ENCODE assay signal across 11 cellular contexts in genomic region chr9:136088939-136089696, GRCh38. TPM values are rescaled to one million over a fixed set of nuclear protein-coding genes. Genes with fewer than 3 reads are reported as not detected.
DNase-seq lines count a peak whose midpoint lies in the region; ATAC-seq, FAIRE-seq and TF ChIP-seq lines count a peak whose summit lies in the region.
"Had no signal": no experiment of that assay in that cellular context is flagged by ENCODE, and none has a peak within 500 bp of the region (broad histone marks: within the 10 kb centered on the region; RNA-seq: fewer than 3 reads in every experiment).

No MANE protein-coding gene starts in this region.

- TF ChIP-seq RAD21 in K562 (CRISPR knock-in tag; conservative IDR thresholded peaks at IDR 0.05 in 1 of 2, IDR thresholded peaks at IDR 0.05 in 1 of 2) = no peak

- H3K4me3 ChIP-seq in BLaER1 (peak overlapping the region; percentile 25; the same call in 1 of the 2 replicates), KMS-11 (IDR thresholded peaks at IDR 0.05; ENCODE audit: insufficient read depth, low read depth, low read length) (no peak overlapping the region), K562 (no peak overlapping the region), GM23338 (no peak overlapping the region), hepatocyte (no peak overlapping the region)
- H3K4me3 ChIP-seq: mucosa of descending colon, testis had no signal

- DNase-seq in K562 (ENCODE audit: extremely low read depth in 1 of 4, low spot score in 3 of 4) (peak in 2 of 4 experiments; percentile 15 to 17), COLO829 (ENCODE audit: low spot score) (no peak), GM23338 (ENCODE audit: low spot score) (no peak), hepatocyte (ENCODE audit: low spot score) (no peak)
- peak in 1 of 10 donors; percentile 62 for DNase-seq in naive thymus-derived CD8-positive, alpha-beta T cell
- DNase-seq: Caco-2, testis had no signal

- H3K9me3 Mint-ChIP-seq in naive thymus-derived CD8-positive, alpha-beta T cell = no peaks in the 10 kb centered on the region
- H3K9me3 Mint-ChIP-seq in GM23338 = no peaks in the 10 kb centered on the region

- H3K4me1 ChIP-seq in BLaER1 = peaks cover 72% of the 10 kb centered on the region
- H3K4me1 ChIP-seq in KMS-11 (ENCODE audit: low read depth, poor library complexity, severe bottlenecking) = no peaks in the 10 kb centered on the region
- H3K4me1 ChIP-seq in K562 (replicated peaks in 1 of 2; ENCODE audit: control insufficient read depth in 2 of 2, insufficient read depth in 2 of 2, low read length in 2 of 2) = peaks cover 14 to 85% of the 10 kb centered on the region in 2 experiments; a peak in 4 of 5 replicates
- H3K4me1 ChIP-seq in GM23338 (ENCODE audit: insufficient read depth) = peaks cover 31% of the 10 kb centered on the region
- H3K4me1 ChIP-seq in hepatocyte (ENCODE audit: insufficient read depth) = peaks cover 24% of the 10 kb centered on the region

- H3K9me1 ChIP-seq in K562 (ENCODE audit: control insufficient read depth, insufficient read depth, low read length) = no peaks in the 10 kb centered on the region

- H3K9ac ChIP-seq in BLaER1 = peak overlapping the region; percentile 48; the same call in 1 of the 2 replicates
- H3K9ac ChIP-seq in KMS-11 = no peak overlapping the region
- H3K9ac ChIP-seq in K562 (ENCODE audit: insufficient read depth in 1 of 2, low read depth in 2 of 2, low read length in 2 of 2) = peak overlapping the region in 1 of 2 experiments; percentile 50; a peak in 2 of 4 replicates

- peaks cover 0 to 2% (median 0%) of the 10 kb centered on the region in 5 donors for H3K27me3 Mint-ChIP-seq in naive thymus-derived CD8-positive, alpha-beta T cell
- H3K27me3 Mint-ChIP-seq in GM23338 (ENCODE audit: insufficient read depth, low read depth, poor library complexity) = peaks cover 22% of the 10 kb centered on the region

- no peaks in the 10 kb centered on the region for H3K36me3 Mint-ChIP-seq in naive thymus-derived CD8-positive, alpha-beta T cell
- no peaks in the 10 kb centered on the region for H3K36me3 Mint-ChIP-seq in GM23338 (ENCODE audit: low read depth)

- WGBS in K562 (ENCODE audit: insufficient coverage, low coverage, missing lambda C conversion rate) = 70% methylated on average over 19 of the region's 22 CpGs
- 76% methylated on average over 12 of the region's 22 CpGs for WGBS in hepatocyte (ENCODE audit: low lambda C conversion rate, missing lambda C conversion rate)

- peaks cover 13 to 35% (median 31%) of the 10 kb centered on the region in 4 donors for H3K4me1 Mint-ChIP-seq in naive thymus-derived CD8-positive, alpha-beta T cell
- H3K4me1 Mint-ChIP-seq in GM23338 = peaks cover 39% of the 10 kb centered on the region

- H3K27ac ChIP-seq in BLaER1 = peak overlapping the region; percentile 55
- no peak overlapping the region for H3K27ac ChIP-seq in KMS-11
- no peak overlapping the region for H3K27ac ChIP-seq in K562 (ENCODE audit: extremely low read depth, low read depth, low read length)
- no peak overlapping the region for H3K27ac ChIP-seq in GM23338 (ENCODE audit: low read depth)
- no peak overlapping the region for H3K27ac ChIP-seq in hepatocyte

- H3K36me3 ChIP-seq in BLaER1 (no peaks in the 10 kb centered on the region), KMS-11 (ENCODE audit: insufficient read depth) (no peaks in the 10 kb centered on the region), K562 (ENCODE audit: control insufficient read depth, insufficient read depth, low read length) (peaks cover 37% of the 10 kb centered on the region; the same call in 2 of the 3 replicates), GM23338 (ENCODE audit: insufficient read depth) (no peaks in the 10 kb centered on the region), hepatocyte (replicated peaks; ENCODE audit: insufficient read depth, low read depth) (no peaks in the 10 kb centered on the region)

- peak overlapping the region in 1 of 10 donors; percentile 38 for H3K4me3 Mint-ChIP-seq in naive thymus-derived CD8-positive, alpha-beta T cell
- no peak overlapping the region for H3K4me3 Mint-ChIP-seq in GM23338

- intact Hi-C loops in K562 (cut with micrococcal nuclease) = loop anchor here (2.0 kb wide), 1 partner anchor 30 kb away; the partner anchor contains the start of gene TMEM250

- H3K27ac Mint-ChIP-seq in naive thymus-derived CD8-positive, alpha-beta T cell = peak overlapping the region in 2 of 10 donors; percentile 27 to 29
- no peak overlapping the region for H3K27ac Mint-ChIP-seq in GM23338

- no peak for FAIRE-seq in K562 (lab: Jason Lieb, UNC)

- H3K4me2 ChIP-seq in BLaER1 = peak overlapping the region; percentile 87
- H3K4me2 ChIP-seq in KMS-11 = no peak overlapping the region
- no peak overlapping the region for H3K4me2 ChIP-seq in K562 (ENCODE audit: insufficient read depth, low read length)
- H3K4me2 ChIP-seq in GM23338 = no peak overlapping the region
- H3K4me2 ChIP-seq in hepatocyte = no peak overlapping the region

- TF ChIP-seq CTCF in KMS-11 (conservative IDR thresholded peaks at IDR 0.05; ENCODE audit: low read depth, low read length) = no peak
- no peak for TF ChIP-seq CTCF in K562 (IDR thresholded peaks at IDR 0.05 in 2 of 3, conservative IDR thresholded peaks at IDR 0.05 in 1 of 3; ENCODE audit: insufficient read depth in 2 of 3, low read depth in 1 of 3, low read length in 3 of 3)
- TF ChIP-seq CTCF in GM23338 (conservative IDR thresholded peaks at IDR 0.05; ENCODE audit: low read depth in 2 of 2) = no peak
- no peak for TF ChIP-seq CTCF in hepatocyte (IDR thresholded peaks at IDR 0.05; ENCODE audit: poor library complexity)

- BruUV-seq in K562 (replicated peaks; lab: Mats Ljungman, UMichigan) = no TSS peak

- CTCF ChIA-PET in K562 (lab: Yijun Ruan, JAX; ENCODE audit: low intra/inter-chr PET ratio) = interaction anchor here (0.6 to 2.4 kb wide), 3 partner anchors 34 to 122 kb away, joined by 3 to 44 read pairs (median 4); no protein-coding TSS in a partner anchor

- H3F3A ChIP-seq in GM23338 (replicated peaks; ENCODE audit: low read depth) = peaks cover 6% of the 10 kb centered on the region; the same call in 1 of the 2 replicates

- H3K9me3 ChIP-seq in BLaER1 = no peaks in the 10 kb centered on the region
- H3K9me3 ChIP-seq in K562 (replicated peaks; ENCODE audit: control insufficient read depth, insufficient read depth, low read depth, low read length) = no peaks in the 10 kb centered on the region
- H3K9me3 ChIP-seq in hepatocyte (ENCODE audit: low read depth) = no peaks in the 10 kb centered on the region
- H3K9me3 ChIP-seq: Caco-2, mucosa of descending colon, testis had no signal

- POLR2A ChIA-PET in K562 (lab: Yijun Ruan, JAX) = no interaction called here
- POLR2A ChIA-PET in naive thymus-derived CD8-positive, alpha-beta T cell (lab: Charles Lee) = interaction anchor here (0.6 to 3.4 kb wide), 6 partner anchors 18 to 122 kb away, joined by 3 to 24 read pairs (median 6); partner anchors contain the start of gene TMEM250

- no peak for TF ChIP-seq EP300 in K562 (IDR thresholded peaks at IDR 0.05; ENCODE audit: low read length)

- H4K20me1 ChIP-seq in BLaER1 (peaks cover 12% of the 10 kb centered on the region; the same call in 1 of the 2 replicates), KMS-11 (ENCODE audit: insufficient read depth) (no peaks in the 10 kb centered on the region), K562 (replicated peaks; ENCODE audit: control insufficient read depth, insufficient read depth, low read length) (peaks cover 46% of the 10 kb centered on the region; the same call in 1 of the 2 replicates), GM23338 (replicated peaks; ENCODE audit: insufficient read depth) (no peaks in the 10 kb centered on the region), hepatocyte (ENCODE audit: insufficient read depth, poor library complexity, severe bottlenecking) (peaks cover 93% of the 10 kb centered on the region)

- ATAC-seq in K562 (no peak), HG02610 (IDR thresholded peaks at IDR 0.05; ENCODE audit: unreplicated experiment) (no peak), GM23338 (no peak)
- ATAC-seq in naive thymus-derived CD8-positive, alpha-beta T cell = peak; percentile 23 to 50
- ATAC-seq: mucosa of descending colon had no signal

- H3K79me2 ChIP-seq in KMS-11 (ENCODE audit: insufficient read depth, low read depth) (no peaks in the 10 kb centered on the region), K562 (ENCODE audit: control insufficient read depth, insufficient read depth, low read length) (peaks cover 97% of the 10 kb centered on the region), GM23338 (replicated peaks; ENCODE audit: insufficient read depth) (peaks cover 13% of the 10 kb centered on the region), hepatocyte (peaks cover 98% of the 10 kb centered on the region)

- in situ Hi-C loops in K562 (cut with MboI) = no loop called here

- H3K27me3 ChIP-seq in BLaER1 (peaks cover 44% of the 10 kb centered on the region), KMS-11 (ENCODE audit: insufficient read depth, low read depth) (peaks cover 99% of the 10 kb centered on the region), K562 (ENCODE audit: control insufficient read depth in 2 of 2, insufficient read depth in 2 of 2, low read length in 2 of 2) (no peaks in the 10 kb centered on the region), GM23338 (ENCODE audit: insufficient read depth) (peaks cover 10% of the 10 kb centered on the region), hepatocyte (no peaks in the 10 kb centered on the region)
- H3K27me3 ChIP-seq: testis had no signal

- no peaks in the 10 kb centered on the region for H3K9me2 ChIP-seq in GM23338 (ENCODE audit: insufficient read depth)
- no peaks in the 10 kb centered on the region for H3K9me2 ChIP-seq in hepatocyte (replicated peaks; ENCODE audit: insufficient read depth)

- no peak for TF ChIP-seq POLR2A in K562 (conservative IDR thresholded peaks at IDR 0.05)

- H2AFZ ChIP-seq in KMS-11 (ENCODE audit: low read depth) = peak overlapping the region; percentile 16; the same call in 1 of the 2 replicates
- no peak overlapping the region for H2AFZ ChIP-seq in K562 (ENCODE audit: low read depth, low read length)
- H2AFZ ChIP-seq in GM23338 = no peak overlapping the region
- H2AFZ ChIP-seq in hepatocyte = no peak overlapping the region

RNA-seq across cellular contexts. Expression of gene NACC2, which starts 6.0 kb away (rescaled TPM):
- 15.2 and 27.2 TPM in 2 replicates for total RNA-seq in K562 (2011; cell fraction: chromatin; rRNA removed; ENCODE audit: low replicate concordance)
- total RNA-seq in K562 (2011; cell fraction: nucleolus; rRNA removed) = 17.0 and 18.7 TPM in 2 replicates
- total RNA-seq in K562 (2011; cell fraction: nucleoplasm; rRNA removed) = 10.7 and 13.6 TPM in 2 replicates
- total RNA-seq in K562 (2014; rRNA removed) (16.6 and 21.1 TPM in 2 replicates), K562 (2014; rRNA removed; fragmentation: Illumina TruSeq; extraction: Trizol) (4.4 and 4.8 TPM in 2 replicates), K562 (2015; rRNA removed; fragmentation: Illumina TruSeq; extraction: Trizol) (9.9 and 10.1 TPM in 2 replicates), K562 (2021) (22.2 and 25.1 TPM in 2 replicates), hepatocyte (12.3 and 13.0 TPM in 2 replicates)
- polyA plus RNA-seq in K562 (2011; rRNA removed) (5.6 TPM in 2 replicates), K562 (2014; fragmentation: Illumina TruSeq; extraction: Trizol) (5.2 and 8.0 TPM in 2 replicates), K562 (2014; fragmentation: Nextera tagmentation; extraction: Ambion mirVana) (under 1 TPM; 0.70 to 0.73 TPM), K562 (2014; rRNA removed) (11.7 and 12.5 TPM in 2 replicates), GM23338 (2016; fragmentation: Nextera tagmentation; extraction: Ambion mirVana) (3.2 and 3.8 TPM in 2 replicates), hepatocyte (7.1 and 11.0 TPM in 2 replicates)
- 7.2 and 16.2 TPM in 2 replicates for polyA plus RNA-seq in K562 (2011; cell fraction: cytosol; rRNA removed)
- polyA plus RNA-seq in K562 (2011; cell fraction: nucleus; rRNA removed) = 14.6 and 26.1 TPM in 2 replicates
- 9.1 and 10.5 TPM in 2 replicates for polyA plus RNA-seq in K562 (2012)
- 5.4 and 11.8 TPM in 2 replicates for polyA minus RNA-seq in K562 (2011; rRNA and poly(A)+ RNA removed)
- polyA minus RNA-seq in K562 (2011; cell fraction: cytosol; rRNA and poly(A)+ RNA removed) = 12.6 and 13.9 TPM in 2 replicates
- polyA minus RNA-seq in K562 (2011; cell fraction: nucleus; rRNA and poly(A)+ RNA removed) = 5.9 and 6.5 TPM in 2 replicates
- total RNA-seq in naive thymus-derived CD8-positive, alpha-beta T cell = 10 to 100 TPM in 1 of 2 experiments, 1 to 10 TPM in 1; 9.5 to 10.4 TPM
- 1 to 10 TPM; 1.0 to 1.3 (median 1.3) TPM for polyA plus RNA-seq in naive thymus-derived CD8-positive, alpha-beta T cell
- total RNA-seq in GM23338 (2014; rRNA removed; shearing (Covaris generic)) = 16.5 and 20.8 TPM in 2 replicates

RNA-seq across cellular contexts. Expression of gene TMEM250, which starts 29.6 kb away (rescaled TPM):
- total RNA-seq in K562 (2011; cell fraction: chromatin; rRNA removed; ENCODE audit: low replicate concordance) = 9.3 and 37.6 TPM in 2 replicates
- 42.5 and 42.8 TPM in 2 replicates for total RNA-seq in K562 (2011; cell fraction: nucleolus; rRNA removed)
- total RNA-seq in K562 (2011; cell fraction: nucleoplasm; rRNA removed) = 19.5 and 20.3 TPM in 2 replicates
- total RNA-seq in K562 (2014; rRNA removed) (44.6 and 51.3 TPM in 2 replicates), K562 (2014; rRNA removed; fragmentation: Illumina TruSeq; extraction: Trizol) (6.2 and 6.7 TPM in 2 replicates), K562 (2015; rRNA removed; fragmentation: Illumina TruSeq; extraction: Trizol) (21.6 and 23.3 TPM in 2 replicates), K562 (2021) (40.6 and 43.1 TPM in 2 replicates), hepatocyte (32.9 and 37.8 TPM in 2 replicates)
- polyA plus RNA-seq in K562 (2011; rRNA removed) (11.5 and 12.2 TPM in 2 replicates), K562 (2014; fragmentation: Illumina TruSeq; extraction: Trizol) (9.8 and 16.8 TPM in 2 replicates), K562 (2014; fragmentation: Nextera tagmentation; extraction: Ambion mirVana) (under 1 TPM; 0.32 to 0.64 TPM), K562 (2014; rRNA removed) (25.1 and 28.0 TPM in 2 replicates), GM23338 (2016; fragmentation: Nextera tagmentation; extraction: Ambion mirVana) (11.8 and 12.2 TPM in 2 replicates), hepatocyte (45.3 and 47.6 TPM in 2 replicates)
- 15.5 and 50.0 TPM in 2 replicates for polyA plus RNA-seq in K562 (2011; cell fraction: cytosol; rRNA removed)
- polyA plus RNA-seq in K562 (2011; cell fraction: nucleus; rRNA removed) = 27.4 and 47.1 TPM in 2 replicates
- polyA plus RNA-seq in K562 (2012) = 27.5 and 33.5 TPM in 2 replicates
- 4.9 and 9.2 TPM in 2 replicates for polyA minus RNA-seq in K562 (2011; rRNA and poly(A)+ RNA removed)
- polyA minus RNA-seq in K562 (2011; cell fraction: cytosol; rRNA and poly(A)+ RNA removed) = 18.4 and 21.8 TPM in 2 replicates
- polyA minus RNA-seq in K562 (2011; cell fraction: nucleus; rRNA and poly(A)+ RNA removed) = 18.7 and 25.0 TPM in 2 replicates
- 10 to 100 TPM; 38.1 to 38.2 TPM for total RNA-seq in naive thymus-derived CD8-positive, alpha-beta T cell
- 10 to 100 TPM; 39.1 to 51.7 (median 40.3) TPM for polyA plus RNA-seq in naive thymus-derived CD8-positive, alpha-beta T cell
- total RNA-seq in GM23338 (2014; rRNA removed; shearing (Covaris generic)) = 32.6 and 39.2 TPM in 2 replicates

Comparison
In these comparisons a context has a peak if more than half of its experiments do, and no peak if none do; other contexts are left out.
1. ATAC-seq: peak in naive thymus-derived CD8-positive, alpha-beta T cell (2 of 2); none in K562 (single experiment), HG02610 (single experiment) and GM23338 (single experiment).